28 cellular contexts compared by ENCODE assay signal in genomic region chr16:87621550-87621829, GRCh38. TPM values are rescaled to one million over a fixed set of nuclear protein-coding genes. Genes with fewer than 3 reads are reported as not detected.
"Had no signal": no experiment of that assay in that cellular context is flagged by ENCODE, and none has a peak within 500 bp of the region (broad histone marks: within the 10 kb centered on the region; RNA-seq: fewer than 3 reads in every experiment).

No MANE protein-coding gene starts in this region.

- H3K36me3 ChIP-seq: Peyer's patch, SJSA1 had no signal

- ATAC-seq: T-helper 17 cell had no signal

- DNase-seq: KBM-7; MV-4-11; NCI-H1048; NCI-H1105; NCI-H1417; NCI-H1436 treated with DMSO at 0.1 percent for 48 hours; NCI-H1694; NCI-H187 treated with DMSO at 0.1 percent for 48 hours; NCI-H2029 treated with DMSO at 0.1 percent for 48 hours; NCI-H2171 treated with DMSO at 0.1 percent for 48 hours; NCI-H2227 treated with DMSO at 0.1 percent for 48 hours; NCI-H524; NCI-H526 treated with DMSO at 0.1 percent for 48 hours; NCI-H748 treated with DMSO at 0.1 percent for 48 hours; NK-92 treated with Interleukin-12 subunit alpha and Interleukin-12 subunit beta, amount 100 ng/mL, for 24 hours; OCI-M1; PC-9; Peyer's patch; Right ventricle myocardium superior; SIG-M5; T-helper 1 cell; T-helper 17 cell had no signal

- H3K27me3 ChIP-seq: Peyer's patch had no signal

- H3K4me2 ChIP-seq: PC-9 had no signal

- H3K4me1 ChIP-seq: Peyer's patch, SJSA1 had no signal

- H3K4me3 ChIP-seq: PC-9, Peyer's patch, SJSA1, SK-N-MC had no signal

- H3K9me3 ChIP-seq: Peyer's patch, SJSA1 had no signal

- H3K27ac ChIP-seq: PC-9, Peyer's patch, SJSA1, SK-N-MC had no signal

- H2AFZ ChIP-seq: PC-9 had no signal

RNA-seq across cellular contexts. Expression of gene JPH3, which starts 19.2 kb away (rescaled TPM):
- total RNA-seq: HT-29, LHCN-M2, MCF 10A, PC-9, RPMI7951 had no signal
